In the genomic region with DNA sequence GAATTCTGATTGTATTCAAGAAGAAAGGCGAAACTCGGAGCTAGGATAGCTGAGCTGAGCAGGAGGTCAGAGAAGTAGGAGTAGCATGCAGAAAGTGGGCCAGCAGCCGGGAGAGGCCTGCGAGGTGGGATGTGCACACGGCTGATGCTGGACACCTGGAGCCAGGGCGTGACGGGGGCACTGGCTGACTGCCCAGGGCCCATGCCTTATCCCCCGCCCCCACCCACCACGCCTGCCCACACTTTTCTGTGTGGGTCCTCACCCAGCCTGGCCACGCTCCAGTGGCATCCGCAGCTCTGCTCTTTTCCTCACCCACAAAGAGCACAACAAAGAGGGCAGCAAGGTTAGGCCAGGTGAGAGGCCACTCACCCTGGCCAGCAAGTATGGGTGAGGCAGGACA, we compare ENCODE assay signal across 18 cellular contexts. TPM values are rescaled to one million over a fixed set of nuclear protein-coding genes. Genes with fewer than 3 reads are reported as not detected.
DNase-seq lines count a peak whose midpoint lies in the region; ATAC-seq and FAIRE-seq lines count a peak whose summit lies in the region.
"Had no signal": no experiment of that assay in that cellular context is flagged by ENCODE, and none has a peak within 500 bp of the region (broad histone marks: within the 10 kb centered on the region; RNA-seq: fewer than 3 reads in every experiment).

No MANE protein-coding gene starts in this region.

- H2AK5ac ChIP-seq in neuronal stem cell (ENCODE audit: low read depth, low read length), result peak overlapping the region; percentile 71

- peak overlapping the region; percentile 81 for H3K18ac ChIP-seq in neuronal stem cell (ENCODE audit: low read length)

- peak overlapping the region; percentile 10 for H3K4me3 Mint-ChIP-seq in activated CD4-positive, alpha-beta T cell treated with anti-CD3 and anti-CD28 coated beads for 36 hours
- peak overlapping the region; percentile 61 for H3K4me3 Mint-ChIP-seq in activated naive CD8-positive, alpha-beta T cell treated with anti-CD3 and anti-CD28 coated beads, Interleukin-2, amount 10 ng/mL, durations not matched to agents 7 days and 5 days

- no peaks in the 10 kb centered on the region for H3K79me1 ChIP-seq in neuronal stem cell (ENCODE audit: low read depth, low read length)

- H3K27ac ChIP-seq in neuronal stem cell (replicated peaks; ENCODE audit: low read length), result no peak overlapping the region
- H3K27ac ChIP-seq: left lung, prostate gland, thoracic aorta had no signal

- H3K23ac ChIP-seq in neuronal stem cell (ENCODE audit: low read depth, low read length, poor library complexity), result peak overlapping the region; percentile 49

- CTCF ChIA-PET in activated CD4-positive, alpha-beta T cell treated with anti-CD3 and anti-CD28 coated beads for 36 hours (lab: Charles Lee), result interaction anchor here (0.6 to 2.4 kb wide), 2 partner anchors 8 to 241 kb away, joined by 3 to 14 read pairs; no protein-coding TSS in a partner anchor

- DNase-seq in activated CD4-positive, alpha-beta T cell treated with anti-CD3 and anti-CD28 coated beads for 36 hours, result no peak
- DNase-seq in activated CD4-positive, alpha-beta T cell treated with anti-CD3 and anti-CD28 coated beads for 1 hour, result no peak
- no peak for DNase-seq in activated naive CD8-positive, alpha-beta T cell treated with anti-CD3 and anti-CD28 coated beads, Interleukin-2, amount 10 ng/mL, durations not matched to agents 7 days and 5 days
- DNase-seq in neuronal stem cell (ENCODE audit: low spot score) (no peak), NCI-H2029 treated with DMSO at 0.1 percent for 48 hours (lab: John Stamatoyannopoulos, UW) (no peak), NCI-H345 (lab: John Stamatoyannopoulos, UW) (no peak), RCC 7860 (ENCODE audit: low spot score) (no peak)
- DNase-seq: activated effector memory CD4-positive, alpha-beta T cell treated with Interleukin-2 at 50 U/mL for 16 hours; COR-L47; effector memory CD4-positive, alpha-beta T cell; left lung; NCI-H187; NCI-H526 had no signal

- H3K9ac ChIP-seq in neuronal stem cell (ENCODE audit: low read depth, low read length, poor library complexity), result no peak overlapping the region

- H3K4me1 Mint-ChIP-seq in activated CD4-positive, alpha-beta T cell treated with anti-CD3 and anti-CD28 coated beads for 36 hours, result peaks cover 26% of the 10 kb centered on the region
- H3K4me1 Mint-ChIP-seq in activated naive CD8-positive, alpha-beta T cell treated with anti-CD3 and anti-CD28 coated beads, Interleukin-2, amount 10 ng/mL, durations not matched to agents 7 days and 5 days, result peaks cover 21% of the 10 kb centered on the region

- H2BK15ac ChIP-seq in neuronal stem cell (ENCODE audit: low read length), result no peak overlapping the region

- H4K8ac ChIP-seq in neuronal stem cell (ENCODE audit: low read depth, low read length), result no peak overlapping the region

- POLR2A ChIA-PET in activated CD4-positive, alpha-beta T cell treated with anti-CD3 and anti-CD28 coated beads for 36 hours (lab: Charles Lee), result interaction anchor here (0.8 kb wide), 1 partner anchor 11 kb away, joined by 3 read pairs; no protein-coding TSS in a partner anchor
- POLR2A ChIA-PET in activated naive CD8-positive, alpha-beta T cell treated with anti-CD3 and anti-CD28 coated beads, Interleukin-2, amount 10 ng/mL, durations not matched to agents 7 days and 5 days (lab: Charles Lee), result interaction anchor here (1.0 to 1.9 kb wide), 3 partner anchors 9 to 30 kb away, joined by 3 to 7 read pairs (median 4); partner anchors contain the start of gene IRF2

- no peak overlapping the region for H3K14ac ChIP-seq in neuronal stem cell (ENCODE audit: low read length)

- H3K9me3 ChIP-seq in neuronal stem cell (replicated peaks in 1 of 2; ENCODE audit: control insufficient read depth in 2 of 2, insufficient read depth in 1 of 2, low read depth in 1 of 2, low read length in 2 of 2), result peaks cover 0 to 7% of the 10 kb centered on the region in 2 donors
- H3K9me3 ChIP-seq: left lung, prostate gland, thoracic aorta had no signal

- H3K4ac ChIP-seq in neuronal stem cell (ENCODE audit: low read length), result peak overlapping the region; percentile 71

- FAIRE-seq in RCC 7860 (lab: Jason Lieb, UNC), result no peak
- FAIRE-seq: A204.1 had no signal

- peak overlapping the region; percentile 88 for H2BK120ac ChIP-seq in neuronal stem cell (ENCODE audit: low read depth, low read length)

- peak overlapping the region; percentile 80 for H4K91ac ChIP-seq in neuronal stem cell (ENCODE audit: low read depth, low read length, poor library complexity)

- no peak overlapping the region for H2BK12ac ChIP-seq in neuronal stem cell (ENCODE audit: low read length)

- no peaks in the 10 kb centered on the region for H3K9me3 Mint-ChIP-seq in activated CD4-positive, alpha-beta T cell treated with anti-CD3 and anti-CD28 coated beads for 36 hours (ENCODE audit: low read depth)
- peaks cover 1% of the 10 kb centered on the region for H3K9me3 Mint-ChIP-seq in activated naive CD8-positive, alpha-beta T cell treated with anti-CD3 and anti-CD28 coated beads, Interleukin-2, amount 10 ng/mL, durations not matched to agents 7 days and 5 days

- no CpG with 5 or more reads among the region's 11 CpGs for WGBS in neuronal stem cell (ENCODE audit: extremely low coverage in 2 of 2, insufficient read length in 2 of 2, insufficient replicate concordance in 1 of 2), 2 donors

- H3K4me1 ChIP-seq in neuronal stem cell (ENCODE audit: control insufficient read depth in 2 of 2, insufficient read depth in 1 of 2, low read depth in 1 of 2, low read length in 2 of 2), result peaks cover 0 to 10% of the 10 kb centered on the region in 2 donors
- H3K4me1 ChIP-seq: prostate gland had no signal

- H3K27me3 Mint-ChIP-seq in activated CD4-positive, alpha-beta T cell treated with anti-CD3 and anti-CD28 coated beads for 36 hours, result no peaks in the 10 kb centered on the region
- H3K27me3 Mint-ChIP-seq in activated naive CD8-positive, alpha-beta T cell treated with anti-CD3 and anti-CD28 coated beads, Interleukin-2, amount 10 ng/mL, durations not matched to agents 7 days and 5 days, result no peaks in the 10 kb centered on the region

- H2AFZ ChIP-seq in neuronal stem cell (ENCODE audit: low read length), result no peak overlapping the region

- no peak for ATAC-seq in activated CD4-positive, alpha-beta T cell treated with anti-CD3 and anti-CD28 coated beads for 36 hours
- peak; percentile 1 for ATAC-seq in HG03432 (IDR thresholded peaks at IDR 0.05; ENCODE audit: unreplicated experiment)
- ATAC-seq in activated naive CD8-positive, alpha-beta T cell treated with anti-CD3 and anti-CD28 coated beads, Interleukin-2, amount 10 ng/mL, durations not matched to agents 7 days and 5 days (ENCODE audit: low read depth), result no peak
- ATAC-seq: left lung, Panc1 had no signal

- no peak overlapping the region for H2BK5ac ChIP-seq in neuronal stem cell (ENCODE audit: low read length)

- no peak overlapping the region for H3K4me3 ChIP-seq in neuronal stem cell (ENCODE audit: low read length in 2 of 2)
- H3K4me3 ChIP-seq: left lung, prostate gland, thoracic aorta had no signal

- no peaks in the 10 kb centered on the region for H3K36me3 Mint-ChIP-seq in activated CD4-positive, alpha-beta T cell treated with anti-CD3 and anti-CD28 coated beads for 36 hours (ENCODE audit: low read depth)
- H3K36me3 Mint-ChIP-seq in activated naive CD8-positive, alpha-beta T cell treated with anti-CD3 and anti-CD28 coated beads, Interleukin-2, amount 10 ng/mL, durations not matched to agents 7 days and 5 days, result peaks cover 6% of the 10 kb centered on the region

- H3K27ac Mint-ChIP-seq in activated CD4-positive, alpha-beta T cell treated with anti-CD3 and anti-CD28 coated beads for 36 hours, result peak overlapping the region; percentile 84
- H3K27ac Mint-ChIP-seq in activated naive CD8-positive, alpha-beta T cell treated with anti-CD3 and anti-CD28 coated beads, Interleukin-2, amount 10 ng/mL, durations not matched to agents 7 days and 5 days, result peak overlapping the region; percentile 88

- H3K27me3 ChIP-seq in neuronal stem cell (ENCODE audit: control insufficient read depth in 3 of 3, insufficient read depth in 3 of 3, low read depth in 1 of 3, low read length in 3 of 3), result no peaks in the 10 kb centered on the region
- H3K27me3 ChIP-seq: left lung had no signal

- no peaks in the 10 kb centered on the region for H3K36me3 ChIP-seq in neuronal stem cell (replicated peaks in 1 of 2; ENCODE audit: control insufficient read depth in 2 of 2, insufficient read depth in 2 of 2, low read length in 2 of 2)
- H3K36me3 ChIP-seq: left lung, prostate gland, thoracic aorta had no signal

- no peak overlapping the region for H3K4me2 ChIP-seq in neuronal stem cell (ENCODE audit: insufficient read depth, low read length, poor library complexity, severe bottlenecking)

- intact Hi-C loops in activated CD4-positive, alpha-beta T cell treated with anti-CD3 and anti-CD28 coated beads for 36 hours (cut with DNase I, micrococcal nuclease), result no loop called here

RNA-seq across cellular contexts. Expression of gene IRF2, which starts 30.0 kb away (rescaled TPM):
- 10 to 100 TPM; 50.1 to 68.9 TPM for total RNA-seq in activated CD4-positive, alpha-beta T cell treated with anti-CD3 and anti-CD28 coated beads for 36 hours
- 10 to 100 TPM; 72.0 to 73.2 TPM for total RNA-seq in activated naive CD8-positive, alpha-beta T cell treated with anti-CD3 and anti-CD28 coated beads, Interleukin-2, amount 10 ng/mL, durations not matched to agents 7 days and 5 days
- polyA plus RNA-seq in neuronal stem cell (2013, experiment 1 of 2), result 12.7 TPM
- polyA plus RNA-seq in neuronal stem cell (2013, experiment 2 of 2), result 12.8 TPM
